In the genomic region with DNA sequence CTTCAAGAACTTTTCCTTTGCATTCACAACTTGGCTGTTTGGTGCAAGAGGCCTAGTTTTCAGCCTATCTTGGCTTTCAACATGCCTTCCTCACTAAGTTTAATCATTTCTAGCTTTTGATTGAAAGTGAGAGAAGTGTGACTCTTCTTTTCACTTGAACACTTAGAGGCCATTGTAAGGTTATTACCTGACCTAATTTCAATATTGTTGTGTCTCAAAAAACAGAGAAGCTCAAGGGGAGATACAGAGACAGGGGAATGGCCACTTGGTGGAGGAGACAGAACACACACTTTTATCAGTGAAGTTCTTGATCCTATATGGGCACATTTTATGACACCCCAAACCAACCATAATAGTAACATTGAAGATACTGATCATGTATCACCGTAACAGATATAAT, we compare ENCODE assay signal across 30 cellular contexts.
"Had no signal": no experiment of that assay in that cellular context is flagged by ENCODE, and none has a peak within 500 bp of the region (broad histone marks: within the 10 kb centered on the region; RNA-seq: fewer than 3 reads in every experiment).

No MANE protein-coding gene starts in this region.

- ATAC-seq: activated T-cell treated with anti-CD3 and anti-CD28 coated beads, Interleukin-2, amount 50 U/mL, for 72 hours; effector memory CD8-positive, alpha-beta T cell; foreskin keratinocyte; gastrocnemius medialis; heart left ventricle; WTC11 had no signal

- H3K27me3 ChIP-seq: brain microvascular endothelial cell, esophagus muscularis mucosa, gastrocnemius medialis, heart left ventricle had no signal

- H3K4me3 Mint-ChIP-seq: activated CD4-positive, alpha-beta memory T cell treated with anti-CD3 and anti-CD28 coated beads, Interleukin-2, amount 10 ng/mL, durations not matched to agents 7 days and 5 days; activated CD4-positive, alpha-beta T cell treated with anti-CD3 and anti-CD28 coated beads, Interleukin-2, amount 10 ng/mL, durations not matched to agents 7 days and 5 days; activated naive CD8-positive, alpha-beta T cell; activated T-cell treated with anti-CD3 and anti-CD28 coated beads, Interleukin-2, amount 50 U/mL, for 24 hours; activated T-cell treated with anti-CD3 and anti-CD28 coated beads, Interleukin-2, amount 50 U/mL, for 72 hours; central memory CD8-positive, alpha-beta T cell; dendritic cell treated with granulocyte-macrophage colony-stimulating factor and Interleukin-4, amounts not matched to agents 40 ng/mL and 50 ng/mL, for 4 days; effector memory CD8-positive, alpha-beta T cell; WTC11 had no signal

- H3K36me3 ChIP-seq: brain microvascular endothelial cell, esophagus muscularis mucosa, gastrocnemius medialis, heart left ventricle had no signal

- DNase-seq: activated CD4-positive, alpha-beta memory T cell treated with anti-CD3 and anti-CD28 coated beads, Interleukin-2, amount 10 ng/mL, durations not matched to agents 7 days and 5 days; activated CD4-positive, alpha-beta T cell treated with anti-CD3 and anti-CD28 coated beads for 1 hour; activated CD4-positive, alpha-beta T cell treated with anti-CD3 and anti-CD28 coated beads for 4 hours; activated CD4-positive, alpha-beta T cell treated with anti-CD3 and anti-CD28 coated beads, Interleukin-2, amount 10 ng/mL, durations not matched to agents 7 days and 5 days; activated CD4-positive, alpha-beta T cell treated with anti-CD3 and anti-CD28 coated beads, Interleukin-2, amount 50 U/mL, for 4 hours; activated CD8-positive, alpha-beta memory T cell treated with anti-CD3 and anti-CD28 coated beads, Interleukin-2, amount 50 U/mL, for 48 hours; activated gamma-delta T cell; activated naive CD4-positive, alpha-beta T cell; activated naive CD4-positive, alpha-beta T cell treated with anti-CD3 and anti-CD28 coated beads, Interleukin-2, amount 50 U/mL, for 16 hours; activated T-cell treated with anti-CD3 and anti-CD28 coated beads for 4 hours; activated T-cell treated with anti-CD3 and anti-CD28 coated beads, Interleukin-2, amount 50 U/mL, for 24 hours; activated T-cell treated with anti-CD3 and anti-CD28 coated beads, Interleukin-2, amount 50 U/mL, for 72 hours; amniotic stem cell; anterior cingulate cortex; brain microvascular endothelial cell; effector CD4-positive, alpha-beta T cell; effector memory CD8-positive, alpha-beta T cell; erythroblast; foreskin keratinocyte; gastrocnemius medialis; glutamatergic neuron; heart left ventricle; hypothalamus had no signal

- H3K4me1 ChIP-seq: foreskin keratinocyte, gastrocnemius medialis had no signal

- H3K27ac ChIP-seq: brain microvascular endothelial cell, coronary artery, esophagus muscularis mucosa, foreskin keratinocyte, gastrocnemius medialis, heart left ventricle, VCaP had no signal

- H3K27ac Mint-ChIP-seq: activated CD4-positive, alpha-beta memory T cell treated with anti-CD3 and anti-CD28 coated beads, Interleukin-2, amount 10 ng/mL, durations not matched to agents 7 days and 5 days; activated CD4-positive, alpha-beta T cell treated with anti-CD3 and anti-CD28 coated beads, Interleukin-2, amount 10 ng/mL, durations not matched to agents 7 days and 5 days; activated naive CD8-positive, alpha-beta T cell; activated T-cell treated with anti-CD3 and anti-CD28 coated beads, Interleukin-2, amount 50 U/mL, for 24 hours; activated T-cell treated with anti-CD3 and anti-CD28 coated beads, Interleukin-2, amount 50 U/mL, for 72 hours; dendritic cell treated with granulocyte-macrophage colony-stimulating factor and Interleukin-4, amounts not matched to agents 40 ng/mL and 50 ng/mL, for 4 days; effector memory CD8-positive, alpha-beta T cell; WTC11 had no signal

- H3K4me3 ChIP-seq: coronary artery, esophagus muscularis mucosa, gastrocnemius medialis, heart left ventricle had no signal

- H3K4me1 Mint-ChIP-seq: activated CD4-positive, alpha-beta memory T cell treated with anti-CD3 and anti-CD28 coated beads, Interleukin-2, amount 10 ng/mL, durations not matched to agents 7 days and 5 days; activated CD4-positive, alpha-beta T cell treated with anti-CD3 and anti-CD28 coated beads, Interleukin-2, amount 10 ng/mL, durations not matched to agents 7 days and 5 days; central memory CD8-positive, alpha-beta T cell had no signal

- H3K9me3 ChIP-seq: esophagus muscularis mucosa, gastrocnemius medialis had no signal

- H3K27me3 Mint-ChIP-seq: activated CD4-positive, alpha-beta memory T cell treated with anti-CD3 and anti-CD28 coated beads, Interleukin-2, amount 10 ng/mL, durations not matched to agents 7 days and 5 days; activated CD4-positive, alpha-beta T cell treated with anti-CD3 and anti-CD28 coated beads, Interleukin-2, amount 10 ng/mL, durations not matched to agents 7 days and 5 days; activated naive CD8-positive, alpha-beta T cell; activated T-cell treated with anti-CD3 and anti-CD28 coated beads, Interleukin-2, amount 50 U/mL, for 24 hours; central memory CD8-positive, alpha-beta T cell; dendritic cell treated with granulocyte-macrophage colony-stimulating factor and Interleukin-4, amounts not matched to agents 40 ng/mL and 50 ng/mL, for 4 days; effector memory CD8-positive, alpha-beta T cell had no signal
